Comparison of ENCODE assay signal across 9 cellular contexts in the genomic region with DNA sequence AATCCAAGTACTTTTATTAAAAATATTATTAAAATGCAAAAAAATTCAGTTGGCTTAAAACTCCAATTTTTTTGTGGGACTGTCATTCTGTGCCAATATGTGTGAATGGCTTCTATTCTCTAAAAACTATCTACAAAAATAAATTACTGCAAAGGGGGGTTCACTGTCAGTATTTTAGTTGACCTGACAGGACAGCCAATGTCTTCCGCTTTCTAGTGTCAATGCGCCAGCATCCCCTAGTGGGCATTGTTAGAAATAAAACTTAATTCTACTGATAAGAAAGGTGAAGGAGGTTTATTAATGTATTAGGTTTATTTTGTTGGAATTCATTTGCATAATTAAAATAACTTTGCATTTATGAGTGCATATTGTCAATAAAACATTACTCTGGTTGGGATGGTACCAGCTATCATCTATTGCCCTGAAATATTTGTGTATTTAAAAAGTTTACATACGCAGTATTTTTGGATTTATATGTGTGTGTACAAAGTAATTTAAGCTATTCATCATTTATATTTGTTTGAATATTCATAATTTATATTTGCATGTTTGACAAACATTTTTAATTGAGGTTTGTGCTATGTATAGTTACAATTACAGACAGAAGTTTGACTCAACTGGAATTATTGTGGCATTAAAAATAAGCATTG.
DNase-seq lines count a peak whose midpoint lies in the region; ATAC-seq and TF ChIP-seq lines count a peak whose summit lies in the region.
"Had no signal": no experiment of that assay in that cellular context is flagged by ENCODE, and none has a peak within 500 bp of the region (broad histone marks: within the 10 kb centered on the region; RNA-seq: fewer than 3 reads in every experiment).

No MANE protein-coding gene starts in this region.

- intact Hi-C loops in upper lobe of right lung (cut with DNase I) = no loop called here

- H3K4me3 ChIP-seq in BE2C (ENCODE audit: low read depth, low read length) (no peak overlapping the region), adipocyte (ENCODE audit: low read length) (no peak overlapping the region), upper lobe of right lung (no peak overlapping the region)

- H3K27me3 ChIP-seq in BE2C (no peaks in the 10 kb centered on the region), adipocyte (replicated peaks; ENCODE audit: control insufficient read depth, insufficient read depth, low read length) (no peaks in the 10 kb centered on the region), upper lobe of right lung (no peaks in the 10 kb centered on the region)

- H3K4me1 ChIP-seq in BE2C = no peaks in the 10 kb centered on the region
- H3K4me1 ChIP-seq in adipocyte (ENCODE audit: control insufficient read depth, insufficient read depth, low read length) = no peaks in the 10 kb centered on the region
- no peaks in the 10 kb centered on the region for H3K4me1 ChIP-seq in upper lobe of right lung

- no peaks in the 10 kb centered on the region for H3K36me3 ChIP-seq in BE2C
- no peaks in the 10 kb centered on the region for H3K36me3 ChIP-seq in adipocyte (ENCODE audit: control insufficient read depth, insufficient read depth, low read length, severe bottlenecking)
- H3K36me3 ChIP-seq in upper lobe of right lung = no peaks in the 10 kb centered on the region

- H3K27ac ChIP-seq in upper lobe of right lung = no peak overlapping the region

- DNase-seq in BE2C (peak; percentile 39), NCI-H2171 (lab: John Stamatoyannopoulos, UW) (peak; percentile 44), adipocyte (ENCODE audit: low read depth) (peak; percentile 59), left kidney (ENCODE audit: low read depth, low spot score) (peak; percentile 54), upper lobe of right lung (no peak)

- TF ChIP-seq CTCF in BE2C (IDR thresholded peaks at IDR 0.05; ENCODE audit: low read depth, low read length) = peak; percentile 80
- peak; percentile 73 for TF ChIP-seq CTCF in upper lobe of right lung (IDR thresholded peaks at IDR 0.05)

- H3K9ac ChIP-seq in adipocyte (ENCODE audit: low read length) = no peak overlapping the region

- H3K9me3 ChIP-seq in BE2C = no peaks in the 10 kb centered on the region
- H3K9me3 ChIP-seq in adipocyte (ENCODE audit: control insufficient read depth, low read length) = no peaks in the 10 kb centered on the region
- no peaks in the 10 kb centered on the region for H3K9me3 ChIP-seq in upper lobe of right lung

- peak; percentile 43 for ATAC-seq in GM18909 (IDR thresholded peaks at IDR 0.05; ENCODE audit: poor library complexity, unreplicated experiment)
- ATAC-seq in upper lobe of right lung = no peak
- ATAC-seq in HG02623 (IDR thresholded peaks at IDR 0.05; ENCODE audit: unreplicated experiment) = no peak
- no peak for ATAC-seq in HG03460 (IDR thresholded peaks at IDR 0.05; ENCODE audit: unreplicated experiment)
- ATAC-seq: stimulated activated naive CD8-positive, alpha-beta T cell treated with anti-CD3 and anti-CD28 coated beads, Interleukin-15, amount 100 ng/mL, for 72 hours had no signal
